ENCODE assay signal across 12 cellular contexts in the genomic region with DNA sequence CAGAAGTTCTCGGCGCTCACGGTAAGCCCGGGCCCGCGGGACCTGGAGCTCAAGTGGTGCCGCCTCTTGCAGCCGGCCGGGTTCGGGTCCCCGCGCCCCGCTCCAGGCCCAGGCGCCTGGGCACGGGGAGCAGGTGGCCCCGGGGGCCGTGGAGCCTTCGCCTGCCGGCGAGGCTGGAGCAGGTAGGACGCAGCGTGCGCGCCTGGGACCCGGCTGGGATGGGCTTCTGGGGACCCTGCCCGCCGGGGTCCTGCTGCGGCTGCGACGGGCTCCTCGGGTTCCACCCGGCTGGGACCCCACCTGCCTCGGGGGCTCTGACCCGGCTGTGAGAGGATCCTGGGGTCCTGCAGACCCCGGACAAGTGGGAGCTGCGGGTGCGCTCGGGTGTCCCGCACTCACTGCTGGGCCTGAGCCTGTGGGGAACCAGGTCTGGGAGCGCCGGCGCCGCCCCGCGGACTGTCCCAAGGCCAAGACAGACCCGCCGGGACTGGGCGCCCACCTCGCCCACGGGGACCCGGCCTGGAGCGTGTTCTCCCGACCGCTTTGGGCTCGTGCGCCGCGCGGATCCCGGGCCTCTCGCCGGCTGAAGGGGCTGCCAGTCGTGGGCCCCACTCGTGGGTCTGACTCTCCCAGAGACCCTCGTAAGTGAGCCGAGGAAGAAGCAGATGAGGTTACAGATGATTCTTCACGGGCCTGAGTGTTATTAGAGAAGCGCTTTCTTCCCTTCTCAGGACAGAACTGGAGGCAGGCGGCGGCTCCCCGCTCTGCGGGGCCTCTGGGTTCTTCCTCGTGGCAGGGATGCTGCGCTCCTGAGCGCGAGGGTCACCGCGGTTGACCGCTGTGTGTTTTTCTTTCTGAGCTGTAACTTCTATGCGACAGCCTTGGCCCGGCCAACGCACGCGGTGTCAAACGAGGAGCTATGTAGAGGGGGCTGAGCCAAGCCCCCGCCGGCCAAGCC. TPM values are rescaled to one million over a fixed set of nuclear protein-coding genes. Genes with fewer than 3 reads are reported as not detected.
A peak's percentile ranks its signal among the peaks of the same experiment; 100 is the strongest.
DNase-seq lines count a peak whose midpoint lies in the region; ATAC-seq and TF ChIP-seq lines count a peak whose summit lies in the region.
"Had no signal": no experiment of that assay in that cellular context is flagged by ENCODE, and none has a peak within 500 bp of the region (broad histone marks: within the 10 kb centered on the region; RNA-seq: fewer than 3 reads in every experiment).

No MANE protein-coding gene starts in this region.

- WGBS in tibial nerve, 2 donors: 2 to 4% methylated on average over 39 to 56 of the region's 87 CpGs

- H3K27ac Mint-ChIP-seq in glutamatergic neuron (ENCODE audit: unreplicated experiment): no peak overlapping the region
- H3K27ac Mint-ChIP-seq in nephron: peak overlapping the region in 1 of 3 experiments; percentile 74
- H3K27ac Mint-ChIP-seq: activated naive CD4-positive, alpha-beta T cell treated with anti-CD3 and anti-CD28 coated beads, Interleukin-2, amount 50 U/mL, for 72 hours had no signal

- ATAC-seq in GM21723 (IDR thresholded peaks at IDR 0.05; ENCODE audit: unreplicated experiment) (no peak), GM21576 (IDR thresholded peaks at IDR 0.05; ENCODE audit: unreplicated experiment) (no peak), HG03432 (IDR thresholded peaks at IDR 0.05; ENCODE audit: unreplicated experiment) (no peak)
- ATAC-seq: activated naive CD4-positive, alpha-beta T cell treated with anti-CD3 and anti-CD28 coated beads, Interleukin-2, amount 50 U/mL, for 72 hours had no signal

- H3K36me3 Mint-ChIP-seq in glutamatergic neuron (ENCODE audit: unreplicated experiment): no peaks in the 10 kb centered on the region
- H3K36me3 Mint-ChIP-seq in nephron (ENCODE audit: low read depth): no peaks in the 10 kb centered on the region

- H3K4me1 Mint-ChIP-seq in glutamatergic neuron (ENCODE audit: low read depth, unreplicated experiment) (peaks cover 3% of the 10 kb centered on the region), nephron (peaks cover 43% of the 10 kb centered on the region)

- H3K9me3 Mint-ChIP-seq in glutamatergic neuron (ENCODE audit: unreplicated experiment) (peaks cover 3% of the 10 kb centered on the region), nephron (no peaks in the 10 kb centered on the region)
- H3K9me3 Mint-ChIP-seq: activated naive CD4-positive, alpha-beta T cell treated with anti-CD3 and anti-CD28 coated beads, Interleukin-2, amount 50 U/mL, for 72 hours had no signal

- TF ChIP-seq CTCF in Peyer's patch (IDR thresholded peaks at IDR 0.05): no peak
- no peak for TF ChIP-seq CTCF in glutamatergic neuron (IDR thresholded peaks at IDR 0.05; ENCODE audit: partially characterized antibody, unreplicated experiment)
- no peak for TF ChIP-seq CTCF in nephron (IDR thresholded peaks at IDR 0.05; ENCODE audit: unreplicated experiment in 3 of 3)
- TF ChIP-seq CTCF in tibial nerve (IDR thresholded peaks at IDR 0.05): no peak

- H3K4me3 ChIP-seq in Peyer's patch (peak overlapping the region; percentile 26 to 55 (median 36)), tibial nerve (peak overlapping the region; percentile 42 to 61 (median 52))

- peaks cover 13% of the 10 kb centered on the region for H3K27me3 Mint-ChIP-seq in glutamatergic neuron (ENCODE audit: unreplicated experiment)
- peaks cover 65% of the 10 kb centered on the region for H3K27me3 Mint-ChIP-seq in nephron (ENCODE audit: low read depth)

- DNase-seq in Peyer's patch (no peak), glutamatergic neuron (no peak), tibial nerve (ENCODE audit: low spot score in 2 of 2) (no peak)
- DNase-seq: activated CD4-positive, alpha-beta T cell treated with anti-CD3 and anti-CD28 coated beads for 48 hours; GDM1; RPMI8226; stimulated activated naive CD4-positive, alpha-beta T cell had no signal

- H3K36me3 ChIP-seq in Peyer's patch (no peaks in the 10 kb centered on the region), tibial nerve (no peaks in the 10 kb centered on the region)

- H3K4me3 Mint-ChIP-seq in glutamatergic neuron (ENCODE audit: unreplicated experiment): peak overlapping the region; percentile 59
- peak overlapping the region; percentile 80 to 91 (median 81) for H3K4me3 Mint-ChIP-seq in nephron

- TF ChIP-seq POLR2A in Peyer's patch (IDR thresholded peaks at IDR 0.05) (no peak), tibial nerve (IDR thresholded peaks at IDR 0.05) (no peak)

- no peak for TF ChIP-seq EP300 in tibial nerve (IDR thresholded peaks at IDR 0.05)

- peak overlapping the region in 2 of 4 donors; percentile 9 to 42 for H3K27ac ChIP-seq in Peyer's patch
- peak overlapping the region; percentile 18 to 80 (median 44) for H3K27ac ChIP-seq in tibial nerve

- H3K4me1 ChIP-seq in Peyer's patch (peaks cover 0 to 15% (median 0%) of the 10 kb centered on the region in 4 donors), tibial nerve (peaks cover 0 to 32% (median 3%) of the 10 kb centered on the region in 4 donors)

- H3K27me3 ChIP-seq in Peyer's patch (peaks cover 0 to 20% of the 10 kb centered on the region in 2 donors), tibial nerve (peaks cover 0 to 37% of the 10 kb centered on the region in 2 donors)

- H3K9me3 ChIP-seq in Peyer's patch: no peaks in the 10 kb centered on the region
- no peaks in the 10 kb centered on the region for H3K9me3 ChIP-seq in tibial nerve

RNA-seq across cellular contexts. Expression of a gene that starts 0.7 kb away (rescaled TPM):
- total RNA-seq in Peyer's patch (10 to 100 TPM; 10.7 to 14.9 (median 13.7) TPM), glutamatergic neuron (ENCODE audit: unreplicated experiment) (0.44 TPM), tibial nerve (100 to 1,000 TPM in 3 of 4 donors, 10 to 100 TPM in 1; 74.7 to 139 (median 118) TPM)
- total RNA-seq: activated naive CD4-positive, alpha-beta T cell treated with anti-CD3 and anti-CD28 coated beads, Interleukin-2, amount 50 U/mL, for 72 hours had no signal
